Comparison of ENCODE assay signal across 13 cellular contexts in genomic region chr4:80216100-80216761, GRCh38. TPM values are rescaled to one million over a fixed set of nuclear protein-coding genes. Genes with fewer than 3 reads are reported as not detected.
"Had no signal": no experiment of that assay in that cellular context is flagged by ENCODE, and none has a peak within 500 bp of the region (broad histone marks: within the 10 kb centered on the region; RNA-seq: fewer than 3 reads in every experiment).

No MANE protein-coding gene starts in this region.

- H3K27me3 ChIP-seq: testis, upper lobe of left lung had no signal

- H3K36me3 Mint-ChIP-seq: activated naive CD4-positive, alpha-beta T cell treated with anti-CD3 and anti-CD28 coated beads, Interleukin-2, amount 50 U/mL, for 24 hours had no signal

- H3K27ac Mint-ChIP-seq: activated CD4-positive, alpha-beta T cell treated with anti-CD3 and anti-CD28 coated beads, Interleukin-2, amount 10 ng/mL, durations not matched to agents 24 days and 14 days; activated CD8-positive, alpha-beta T cell treated with anti-CD3 and anti-CD28 coated beads, Interleukin-2, amount 10 ng/mL, durations not matched to agents 7 days and 5 days; nephron progenitor cell; stimulated activated naive CD8-positive, alpha-beta T cell treated with anti-CD3 and anti-CD28 coated beads, Interleukin-15, amount 100 ng/mL, for 72 hours had no signal

- H3K27ac ChIP-seq: adrenal gland, foreskin keratinocyte, testis, upper lobe of left lung had no signal

- H3K9me3 ChIP-seq: adrenal gland, testis, upper lobe of left lung had no signal

- H3K4me3 Mint-ChIP-seq: activated CD4-positive, alpha-beta T cell treated with anti-CD3 and anti-CD28 coated beads, Interleukin-2, amount 10 ng/mL, durations not matched to agents 24 days and 14 days; activated CD8-positive, alpha-beta T cell treated with anti-CD3 and anti-CD28 coated beads, Interleukin-2, amount 10 ng/mL, durations not matched to agents 7 days and 5 days; activated naive CD4-positive, alpha-beta T cell treated with anti-CD3 and anti-CD28 coated beads, Interleukin-2, amount 50 U/mL, for 24 hours; nephron progenitor cell; stimulated activated naive CD8-positive, alpha-beta T cell treated with anti-CD3 and anti-CD28 coated beads, Interleukin-15, amount 100 ng/mL, for 72 hours had no signal

- H3K4me3 ChIP-seq: adrenal gland, testis, upper lobe of left lung had no signal

- DNase-seq: activated CD4-positive, alpha-beta T cell treated with anti-CD3 and anti-CD28 coated beads, Interleukin-2, amount 10 ng/mL, durations not matched to agents 24 days and 14 days; activated CD4-positive, CD25-positive, alpha-beta regulatory T cell; activated CD8-positive, alpha-beta memory T cell treated with anti-CD3 and anti-CD28 coated beads, Interleukin-2, amount 50 U/mL, for 4 hours; activated CD8-positive, alpha-beta T cell treated with anti-CD3 and anti-CD28 coated beads, Interleukin-2, amount 10 ng/mL, durations not matched to agents 7 days and 5 days; activated effector memory CD4-positive, alpha-beta T cell treated with anti-CD3 and anti-CD28 coated beads, Interleukin-2, amount 50 U/mL, for 16 hours; activated T-cell treated with anti-CD3 and anti-CD28 coated beads, Interleukin-2, amount 50 U/mL, for 48 hours; adrenal gland; foreskin keratinocyte; nephron progenitor cell; stimulated activated naive CD8-positive, alpha-beta T cell treated with anti-CD3 and anti-CD28 coated beads, Interleukin-15, amount 100 ng/mL, for 72 hours; testis; upper lobe of left lung had no signal

- H3K4me1 ChIP-seq: adrenal gland, testis, upper lobe of left lung had no signal

- H3K4me1 Mint-ChIP-seq: activated naive CD4-positive, alpha-beta T cell treated with anti-CD3 and anti-CD28 coated beads, Interleukin-2, amount 50 U/mL, for 24 hours; nephron progenitor cell; stimulated activated naive CD8-positive, alpha-beta T cell treated with anti-CD3 and anti-CD28 coated beads, Interleukin-15, amount 100 ng/mL, for 72 hours had no signal

- H3K9me3 Mint-ChIP-seq: activated CD4-positive, alpha-beta T cell treated with anti-CD3 and anti-CD28 coated beads, Interleukin-2, amount 10 ng/mL, durations not matched to agents 24 days and 14 days; activated naive CD4-positive, alpha-beta T cell treated with anti-CD3 and anti-CD28 coated beads, Interleukin-2, amount 50 U/mL, for 24 hours; nephron progenitor cell; stimulated activated naive CD8-positive, alpha-beta T cell treated with anti-CD3 and anti-CD28 coated beads, Interleukin-15, amount 100 ng/mL, for 72 hours had no signal

- ATAC-seq: activated CD8-positive, alpha-beta T cell treated with anti-CD3 and anti-CD28 coated beads, Interleukin-2, amount 10 ng/mL, durations not matched to agents 7 days and 5 days; stimulated activated naive CD8-positive, alpha-beta T cell treated with anti-CD3 and anti-CD28 coated beads, Interleukin-15, amount 100 ng/mL, for 72 hours had no signal

- H3K36me3 ChIP-seq: adrenal gland, upper lobe of left lung had no signal

RNA-seq across cellular contexts. Expression of gene FGF5, which starts 50.2 kb away (rescaled TPM):
- total RNA-seq: activated CD4-positive, alpha-beta T cell treated with anti-CD3 and anti-CD28 coated beads, Interleukin-2, amount 10 ng/mL, durations not matched to agents 24 days and 14 days; activated CD8-positive, alpha-beta T cell treated with anti-CD3 and anti-CD28 coated beads, Interleukin-2, amount 10 ng/mL, durations not matched to agents 7 days and 5 days; adrenal gland; testis; upper lobe of left lung had no signal
- polyA plus RNA-seq: adrenal gland had no signal
